23 cellular contexts compared by ENCODE assay signal in the genomic region with DNA sequence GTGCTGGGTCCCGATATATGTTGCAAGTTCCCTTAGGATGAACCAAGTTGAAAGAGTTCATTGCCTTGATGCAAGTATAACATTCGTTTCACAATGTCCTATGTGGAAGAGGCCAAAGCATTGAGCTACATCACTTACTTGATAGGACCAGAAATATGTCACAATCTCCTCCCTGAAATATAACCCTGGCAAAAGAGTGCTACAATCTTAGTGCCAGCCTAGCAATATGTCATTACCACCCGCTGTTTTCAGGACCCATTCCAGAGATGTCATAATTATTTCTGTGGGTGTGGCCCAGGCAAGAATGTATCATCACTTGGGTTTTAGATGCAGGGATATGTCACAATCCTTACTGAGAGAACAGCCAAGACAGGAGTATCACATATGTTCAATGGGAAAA.
"Had no signal": no experiment of that assay in that cellular context is flagged by ENCODE, and none has a peak within 500 bp of the region (broad histone marks: within the 10 kb centered on the region; RNA-seq: fewer than 3 reads in every experiment).

No MANE protein-coding gene starts in this region.

- H3K27me3 ChIP-seq: esophagus squamous epithelium, foreskin keratinocyte, hepatocyte, right lobe of liver, spleen, tibial artery, upper lobe of left lung, uterus had no signal

- DNase-seq: esophagus squamous epithelium; foreskin keratinocyte; head of caudate nucleus; kidney; left cardiac atrium; left ventricle myocardium inferior; mesenchymal stem cell; midbrain; naive B cell; nephron progenitor cell; right lobe of liver; spleen; stimulated activated CD4-positive, alpha-beta T cell treated with anti-CD3 and anti-CD28 coated beads, Interleukin-15, amount 100 ng/mL, for 24 hours; stimulated activated CD4-positive, alpha-beta T cell treated with anti-CD3 and anti-CD28 coated beads, Interleukin-1b, Interleukin-23, amount 100 ng/mL, for 48 hours; stimulated activated CD4-positive, alpha-beta T cell treated with anti-CD3 and anti-CD28 coated beads, Interleukin-4, amount 100 ng/mL, for 24 hours; tibial artery; upper lobe of left lung; uterus had no signal

- H3K27ac ChIP-seq: esophagus squamous epithelium, foreskin keratinocyte, hepatocyte, left ventricle myocardium inferior, parathyroid adenoma, prostate gland, right lobe of liver, spleen, tibial artery, upper lobe of left lung, uterus had no signal

- H3K79me2 ChIP-seq: hepatocyte, parathyroid adenoma had no signal

- H3K4me3 ChIP-seq: esophagus squamous epithelium, hepatocyte, left ventricle myocardium inferior, lung, prostate gland, right lobe of liver, spleen, tibial artery, upper lobe of left lung, uterus had no signal

- H3K36me3 ChIP-seq: esophagus squamous epithelium, left ventricle myocardium inferior, prostate gland, right lobe of liver, spleen, tibial artery, upper lobe of left lung, uterus had no signal

- H2AFZ ChIP-seq: hepatocyte, parathyroid adenoma had no signal

- ATAC-seq: foreskin keratinocyte; right lobe of liver; stimulated activated memory B cell treated with anti-CD40 and anti-IgM and Interleukin-4, amounts not matched to agents 10 μg/mL and 1 μg/mL and 100 μg/mL, for 72 hours had no signal

- H3K4me2 ChIP-seq: hepatocyte had no signal

- H3K9ac ChIP-seq: parathyroid adenoma had no signal

- H3K9me3 ChIP-seq: esophagus squamous epithelium, left ventricle myocardium inferior, prostate gland, right lobe of liver, spleen, tibial artery, upper lobe of left lung, uterus had no signal

- H3K4me1 ChIP-seq: esophagus squamous epithelium, foreskin keratinocyte, left ventricle myocardium inferior, parathyroid adenoma, prostate gland, right lobe of liver, spleen, tibial artery, upper lobe of left lung, uterus had no signal
